Comparison of ENCODE assay signal across 5 cellular contexts in the genomic region with DNA sequence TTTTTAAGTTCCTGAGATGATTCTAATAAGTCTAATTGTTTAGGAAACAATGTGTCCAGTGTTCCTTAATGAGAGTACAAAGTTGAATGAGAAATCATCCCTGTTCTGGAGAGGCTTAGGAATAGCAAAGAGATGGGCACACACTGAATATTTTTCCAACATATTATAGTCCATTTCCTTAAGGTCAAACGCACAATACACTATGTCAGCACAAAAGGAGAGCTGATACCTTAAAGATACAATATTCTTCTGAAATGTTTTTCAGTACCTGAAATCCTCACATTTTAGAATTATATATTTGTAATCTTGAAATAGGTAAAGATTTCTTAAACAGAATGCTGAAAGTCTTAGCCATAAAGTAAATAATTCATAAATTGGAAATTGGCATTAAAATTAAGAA.
"Had no signal": no experiment of that assay in that cellular context is flagged by ENCODE, and none has a peak within 500 bp of the region (broad histone marks: within the 10 kb centered on the region; RNA-seq: fewer than 3 reads in every experiment).

No MANE protein-coding gene starts in this region.

- DNase-seq: KBM-7, KG1 had no signal

- H3K9ac ChIP-seq: KMS-11 had no signal

- FAIRE-seq: HTR-8/SVneo had no signal

- H3K27ac ChIP-seq: HL-60, KMS-11 had no signal

- H3K4me2 ChIP-seq: KMS-11 had no signal
